In the genomic region with DNA sequence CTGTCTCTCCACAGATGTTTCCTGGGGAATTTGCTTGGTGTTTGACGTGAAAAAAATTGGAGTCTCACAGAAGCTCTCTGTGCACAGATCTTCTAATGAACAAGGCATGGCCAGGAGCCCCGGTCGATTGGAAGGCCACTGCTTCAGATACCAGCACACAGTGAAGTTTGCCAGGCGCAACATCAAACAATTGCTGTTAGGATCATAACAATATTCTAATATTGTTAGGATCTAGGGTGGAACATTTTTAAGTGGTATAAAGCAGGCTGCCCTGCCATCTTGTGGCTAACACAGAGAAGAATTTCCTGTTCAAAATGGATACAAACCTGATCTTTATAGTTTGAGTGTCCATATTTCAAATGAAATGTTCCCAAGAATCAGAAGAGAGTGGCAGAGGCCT, we compare ENCODE assay signal across 9 cellular contexts.
A peak's percentile ranks its signal among the peaks of the same experiment; 100 is the strongest.
DNase-seq lines count a peak whose midpoint lies in the region; ATAC-seq, FAIRE-seq and TF ChIP-seq lines count a peak whose summit lies in the region.
"Had no signal": no experiment of that assay in that cellular context is flagged by ENCODE, and none has a peak within 500 bp of the region (broad histone marks: within the 10 kb centered on the region; RNA-seq: fewer than 3 reads in every experiment).

No MANE protein-coding gene starts in this region.

- H3K27ac Mint-ChIP-seq in astrocyte (ENCODE audit: unreplicated experiment) (peak overlapping the region; percentile 11), immature natural killer cell (no peak overlapping the region)

- H3K4me3 ChIP-seq in astrocyte (ENCODE audit: insufficient read depth, low read depth, low read length) (no peak overlapping the region), liver (ENCODE audit: low read depth in 1 of 3, low read length in 3 of 3) (no peak overlapping the region), lower lobe of right lung (no peak overlapping the region)

- H3K27ac ChIP-seq in astrocyte (ENCODE audit: low read depth, low read length) (no peak overlapping the region), liver (ENCODE audit: low read depth in 1 of 2, low read length in 2 of 2) (no peak overlapping the region), lower lobe of right lung (no peak overlapping the region)

- H3K27me3 Mint-ChIP-seq in astrocyte (ENCODE audit: low read depth, unreplicated experiment) (peaks cover 3% of the 10 kb centered on the region), immature natural killer cell (ENCODE audit: low read depth in 3 of 3) (no peaks in the 10 kb centered on the region)

- H3K9me3 Mint-ChIP-seq in astrocyte (ENCODE audit: unreplicated experiment): no peaks in the 10 kb centered on the region
- H3K9me3 Mint-ChIP-seq in immature natural killer cell: peaks cover 1 to 21% (median 9%) of the 10 kb centered on the region in 6 donors

- no peak overlapping the region for H3K9ac ChIP-seq in astrocyte (ENCODE audit: low read length)
- no peak overlapping the region for H3K9ac ChIP-seq in liver (ENCODE audit: low read depth in 1 of 2, low read length in 2 of 2)

- DNase-seq in ACHN (peak; percentile 15), HT-29 (ENCODE audit: low spot score) (peak; percentile 30), astrocyte (ENCODE audit: low read depth) (peak; percentile 18), lower lobe of right lung (no peak), NCI-H1930 (lab: John Stamatoyannopoulos, UW) (no peak), immature natural killer cell (no peak)
- DNase-seq in activated CD4-positive, alpha-beta T cell treated with anti-CD3 and anti-CD28 coated beads for 1 hour: no peak

- peak; percentile 15 to 19 for TF ChIP-seq RAD21 in liver (IDR thresholded peaks at IDR 0.05)

- H3K36me3 ChIP-seq in astrocyte (ENCODE audit: insufficient read depth, low read length) (no peaks in the 10 kb centered on the region), liver (ENCODE audit: control insufficient read depth in 4 of 4, insufficient read depth in 3 of 4, low read depth in 1 of 4, low read length in 3 of 4) (no peaks in the 10 kb centered on the region), lower lobe of right lung (no peaks in the 10 kb centered on the region)

- intact Hi-C loops in lower lobe of right lung (cut with DNase I): no loop called here

- no peak overlapping the region for H3K4me3 Mint-ChIP-seq in astrocyte (ENCODE audit: unreplicated experiment)
- no peak overlapping the region for H3K4me3 Mint-ChIP-seq in immature natural killer cell

- no peaks in the 10 kb centered on the region for H3K9me3 ChIP-seq in astrocyte (ENCODE audit: insufficient read depth, low read depth, low read length)
- no peaks in the 10 kb centered on the region for H3K9me3 ChIP-seq in liver (ENCODE audit: control insufficient read depth in 4 of 4, low read length in 3 of 4)
- no peaks in the 10 kb centered on the region for H3K9me3 ChIP-seq in lower lobe of right lung

- WGBS in liver: 65% methylated on average over 4 of the region's 4 CpGs

- H3K27me3 ChIP-seq in astrocyte (ENCODE audit: insufficient read depth, low read length) (no peaks in the 10 kb centered on the region), liver (ENCODE audit: control insufficient read depth in 4 of 4, insufficient read depth in 4 of 4, low read length in 3 of 4) (peaks cover 0 to 4% (median 0%) of the 10 kb centered on the region in 4 donors), lower lobe of right lung (ENCODE audit: low read depth) (no peaks in the 10 kb centered on the region)

- no peak for ATAC-seq in lower lobe of right lung

- H3K4me1 Mint-ChIP-seq in astrocyte (ENCODE audit: low read depth, unreplicated experiment): peaks cover 11% of the 10 kb centered on the region
- no peaks in the 10 kb centered on the region for H3K4me1 Mint-ChIP-seq in immature natural killer cell

- H3K4me1 ChIP-seq in astrocyte (ENCODE audit: insufficient read depth, low read length) (no peaks in the 10 kb centered on the region), liver (ENCODE audit: control insufficient read depth in 4 of 4, insufficient read depth in 4 of 4, low read length in 3 of 4) (no peaks in the 10 kb centered on the region), lower lobe of right lung (no peaks in the 10 kb centered on the region)

- no peak for FAIRE-seq in astrocyte (lab: Jason Lieb, UNC)
- FAIRE-seq: endometrium had no signal

- TF ChIP-seq CTCF in astrocyte (IDR thresholded peaks at IDR 0.05; ENCODE audit: insufficient read depth, low read depth, low read length): peak; percentile 51
- TF ChIP-seq CTCF in liver (IDR thresholded peaks at IDR 0.05; ENCODE audit: low read depth, low read length, missing input control): no peak
- no peak for TF ChIP-seq CTCF in lower lobe of right lung (IDR thresholded peaks at IDR 0.05)

- peak overlapping the region; percentile 45 for H2AFZ ChIP-seq in astrocyte (ENCODE audit: low read depth, low read length)

- H4K20me1 ChIP-seq in astrocyte (ENCODE audit: insufficient read depth, low read length): no peaks in the 10 kb centered on the region

- H3K36me3 Mint-ChIP-seq in astrocyte (ENCODE audit: low read depth, unreplicated experiment) (no peaks in the 10 kb centered on the region), immature natural killer cell (no peaks in the 10 kb centered on the region)

- H3K79me2 ChIP-seq in astrocyte (ENCODE audit: insufficient read depth, low read length): no peaks in the 10 kb centered on the region

- H3K4me2 ChIP-seq in astrocyte (ENCODE audit: low read length): peak overlapping the region; percentile 31

- in situ Hi-C loops in ACHN (cut with HindIII; ENCODE audit: low pct_ligation_motif_present, low pct_unique_long_range_greater_than_20kb, low sequenced_read_pairs): no loop called here

TF ChIP-seq in liver, 16 proteins besides CTCF, POLR2A, EP300 and RAD21:
- TF ChIP-seq NR2F2 (IDR thresholded peaks at IDR 0.05) (no peak), RXRA (IDR thresholded peaks at IDR 0.05) (no peak), FOXA1 (IDR thresholded peaks at IDR 0.05) (no peak), YY1 (IDR thresholded peaks at IDR 0.05) (no peak), HNF4A (conservative IDR thresholded peaks at IDR 0.05) (no peak), GABPA (IDR thresholded peaks at IDR 0.05 in 1 of 2, conservative IDR thresholded peaks at IDR 0.05 in 1 of 2) (no peak), TAF1 (conservative IDR thresholded peaks at IDR 0.05) (no peak), EGR1 (IDR thresholded peaks at IDR 0.05; ENCODE audit: low read depth in 2 of 2) (no peak), HNF4G (IDR thresholded peaks at IDR 0.05) (no peak), SP1 (IDR thresholded peaks at IDR 0.05) (no peak)
- TF ChIP-seq, protein P1, sequence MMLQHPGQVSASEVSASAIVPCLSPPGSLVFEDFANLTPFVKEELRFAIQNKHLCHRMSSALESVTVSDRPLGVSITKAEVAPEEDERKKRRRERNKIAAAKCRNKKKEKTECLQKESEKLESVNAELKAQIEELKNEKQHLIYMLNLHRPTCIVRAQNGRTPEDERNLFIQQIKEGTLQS (IDR thresholded peaks at IDR 0.05): no peak
- TF ChIP-seq, protein P2, sequence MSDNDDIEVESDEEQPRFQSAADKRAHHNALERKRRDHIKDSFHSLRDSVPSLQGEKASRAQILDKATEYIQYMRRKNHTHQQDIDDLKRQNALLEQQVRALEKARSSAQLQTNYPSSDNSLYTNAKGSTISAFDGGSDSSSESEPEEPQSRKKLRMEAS (IDR thresholded peaks at IDR 0.05): no peak

Comparison
In these comparisons a context has a peak if more than half of its experiments do, and no peak if none do; other contexts are left out.
1. DNase-seq: peak in ACHN (single experiment), HT-29 (single experiment) and astrocyte (single experiment); none in activated CD4-positive, alpha-beta T cell treated with anti-CD3 and anti-CD28 coated beads for 1 hour (single experiment), lower lobe of right lung (single experiment), NCI-H1930 (0 of 2) and immature natural killer cell (0 of 3).